ENCODE assay signal across 8 cellular contexts in the genomic region with DNA sequence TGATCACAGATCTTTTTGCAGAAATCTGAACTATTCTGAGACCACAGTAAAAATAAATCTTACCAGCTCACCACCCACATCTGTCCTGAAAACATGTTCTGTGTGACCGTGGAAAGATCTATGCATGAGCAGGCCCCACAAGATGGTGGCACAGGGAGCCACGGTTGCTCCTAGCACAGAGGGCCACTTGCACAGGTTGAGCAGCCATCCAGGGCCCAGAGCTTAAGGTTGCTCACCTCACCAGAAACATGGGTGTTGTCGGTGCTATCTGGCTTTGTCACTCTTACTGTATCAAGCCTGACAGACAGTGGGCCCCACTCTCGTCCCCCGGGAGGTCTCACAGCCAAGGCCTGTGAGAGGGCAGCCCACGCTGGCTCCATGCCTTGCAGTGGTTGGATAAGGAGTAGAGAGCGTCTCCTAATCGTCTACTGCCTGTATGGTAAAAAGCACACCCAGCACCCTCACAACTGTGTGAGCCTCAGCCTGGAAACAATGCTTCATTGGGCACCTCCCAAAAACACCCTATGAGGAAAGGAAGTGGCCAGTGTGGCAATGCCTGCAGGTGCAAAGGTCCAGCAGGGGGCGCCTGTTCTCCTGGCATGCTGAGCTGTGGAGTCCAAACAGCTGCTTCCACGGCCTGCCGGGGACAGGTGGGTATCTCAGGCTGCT. TPM values are rescaled to one million over a fixed set of nuclear protein-coding genes. Genes with fewer than 3 reads are reported as not detected.
DNase-seq lines count a peak whose midpoint lies in the region; ATAC-seq and TF ChIP-seq lines count a peak whose summit lies in the region.

No MANE protein-coding gene starts in this region.

- H3K36me3 ChIP-seq in SK-N-MC (ENCODE audit: insufficient read depth, low read length), result peaks cover 60% of the 10 kb centered on the region
- H3K36me3 ChIP-seq in cardiac muscle cell, result peaks cover 48% of the 10 kb centered on the region

- no peak overlapping the region for H3K9ac ChIP-seq in SK-N-MC (ENCODE audit: insufficient read length)

- no peaks in the 10 kb centered on the region for H3K9me3 ChIP-seq in SK-N-MC (ENCODE audit: low read depth, low read length)
- H3K9me3 ChIP-seq in cardiac muscle cell (ENCODE audit: low read depth), result no peaks in the 10 kb centered on the region

- no peaks in the 10 kb centered on the region for H3K4me1 ChIP-seq in cardiac muscle cell (ENCODE audit: low read depth)

- peak; percentile 89 for TF ChIP-seq CTCF in AG04449 (IDR thresholded peaks at IDR 0.05; ENCODE audit: insufficient read depth, low read length, missing control alignments)
- TF ChIP-seq CTCF in cardiac muscle cell (IDR thresholded peaks at IDR 0.05; ENCODE audit: low read depth, low read length), result peak; percentile 96

- H3K27ac ChIP-seq in SK-N-MC (peak overlapping the region; percentile 64; the same call in 1 of the 2 replicates), cardiac muscle cell (peak overlapping the region; percentile 54)

- POLR2A ChIA-PET in AG04449 (lab: Yijun Ruan, JAX), result interaction anchor here (0.6 to 1.4 kb wide), 6 partner anchors 10 to 60 kb away, joined by 3 to 5 read pairs (median 4); no protein-coding TSS in a partner anchor

- DNase-seq in AG04449 (ENCODE audit: low read depth, low spot score) (peak; percentile 7), HuH-7.5 (ENCODE audit: low spot score) (peak; percentile 97), SK-N-MC (ENCODE audit: low read depth, low spot score) (no peak), cardiac muscle cell (ENCODE audit: low read depth in 1 of 2, low spot score in 1 of 2) (peak; percentile 84 to 87), renal cortical epithelial cell (ENCODE audit: low read depth) (peak; percentile 43)
- peak; percentile 75 for DNase-seq in activated naive CD4-positive, alpha-beta T cell treated with Interleukin-2 at 50 U/mL for 16 hours

- CTCF ChIA-PET in AG04449 (lab: Yijun Ruan, JAX), result interaction anchor here (0.6 to 4.8 kb wide), 24 partner anchors 8 to 659 kb away, joined by 3 to 79 read pairs (median 4); a partner anchor contains a TSS

- ATAC-seq in GM18868 (IDR thresholded peaks at IDR 0.05; ENCODE audit: unreplicated experiment) (peak; percentile 70), GM19455 (IDR thresholded peaks at IDR 0.05; ENCODE audit: unreplicated experiment) (no peak)

- H3K27me3 ChIP-seq in cardiac muscle cell, result no peaks in the 10 kb centered on the region

- H3K4me3 ChIP-seq in AG04449 (ENCODE audit: low read depth, low read length) (no peak overlapping the region), SK-N-MC (no peak overlapping the region), cardiac muscle cell (no peak overlapping the region)

RNA-seq across cellular contexts. Expression of a gene that starts 19.6 kb away (rescaled TPM):
- total RNA-seq in cardiac muscle cell, result 212 and 450 TPM in 2 replicates
- 185 and 240 TPM in 2 replicates for polyA plus RNA-seq in cardiac muscle cell
- 224 and 821 TPM in 2 replicates for total RNA-seq in renal cortical epithelial cell

RNA-seq across cellular contexts. Expression of a gene that starts 49.4 kb away (rescaled TPM):
- total RNA-seq in cardiac muscle cell, result 82.3 and 97.6 TPM in 2 replicates
- 83.5 and 92.3 TPM in 2 replicates for polyA plus RNA-seq in cardiac muscle cell
- total RNA-seq in renal cortical epithelial cell, result 44.8 and 95.6 TPM in 2 replicates
